1 cellular context compared by ENCODE assay signal in the genomic region with DNA sequence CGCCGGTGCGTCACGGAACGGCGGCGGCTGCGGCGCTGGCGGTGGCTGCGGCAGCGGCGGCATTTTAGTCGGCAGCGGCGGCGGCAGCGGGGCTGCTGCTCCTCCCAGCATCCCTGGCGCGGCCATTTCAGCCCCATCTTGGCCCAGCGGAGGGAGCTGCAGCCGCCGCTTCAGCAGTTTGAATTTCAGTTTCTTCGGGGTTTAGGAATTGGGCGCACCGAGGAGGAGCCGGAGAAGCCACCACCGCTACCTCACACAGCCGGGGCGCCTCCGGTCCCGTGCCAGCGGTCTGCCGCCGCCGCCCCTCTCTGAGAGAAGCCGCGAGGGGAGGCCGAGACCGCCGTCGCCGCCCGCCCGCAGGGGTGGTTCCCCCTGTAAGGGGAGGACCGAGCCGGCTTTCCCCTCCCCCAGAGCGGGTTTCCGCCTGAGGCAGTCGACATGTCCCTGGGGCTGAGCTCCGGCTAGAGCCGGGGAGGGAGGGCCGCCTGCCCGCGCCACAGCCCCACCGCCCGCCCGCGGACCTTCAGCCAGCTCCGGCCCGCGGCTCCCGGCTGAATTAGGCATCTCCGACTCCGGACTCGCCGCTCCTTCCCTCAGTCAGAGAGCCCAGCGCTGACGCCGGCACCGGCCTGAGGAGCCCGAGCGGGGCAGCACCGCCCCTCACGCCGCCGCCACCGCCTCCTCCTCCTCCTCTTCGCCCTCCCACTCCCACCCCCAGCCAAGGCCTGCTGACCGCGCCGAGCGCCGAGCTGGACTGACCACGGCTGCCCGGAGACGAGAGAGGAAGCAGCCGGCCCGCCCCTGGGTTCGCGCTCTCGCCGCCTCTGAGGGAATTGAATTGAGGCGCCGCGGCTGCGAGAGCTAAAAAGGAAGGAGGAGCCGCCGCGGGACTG.
TF ChIP-seq lines count a peak whose summit lies in the region.

A gene (plus strand): TSS at position 67 of the 893 bp plus-strand sequence. CDS start 1,053 bp downstream, outside the sequence.

TF ChIP-seq in HepG2, 621 proteins besides CTCF, POLR2A, EP300 and RAD21 (continued from another document and continues in another):
- TF ChIP-seq, protein P1, sequence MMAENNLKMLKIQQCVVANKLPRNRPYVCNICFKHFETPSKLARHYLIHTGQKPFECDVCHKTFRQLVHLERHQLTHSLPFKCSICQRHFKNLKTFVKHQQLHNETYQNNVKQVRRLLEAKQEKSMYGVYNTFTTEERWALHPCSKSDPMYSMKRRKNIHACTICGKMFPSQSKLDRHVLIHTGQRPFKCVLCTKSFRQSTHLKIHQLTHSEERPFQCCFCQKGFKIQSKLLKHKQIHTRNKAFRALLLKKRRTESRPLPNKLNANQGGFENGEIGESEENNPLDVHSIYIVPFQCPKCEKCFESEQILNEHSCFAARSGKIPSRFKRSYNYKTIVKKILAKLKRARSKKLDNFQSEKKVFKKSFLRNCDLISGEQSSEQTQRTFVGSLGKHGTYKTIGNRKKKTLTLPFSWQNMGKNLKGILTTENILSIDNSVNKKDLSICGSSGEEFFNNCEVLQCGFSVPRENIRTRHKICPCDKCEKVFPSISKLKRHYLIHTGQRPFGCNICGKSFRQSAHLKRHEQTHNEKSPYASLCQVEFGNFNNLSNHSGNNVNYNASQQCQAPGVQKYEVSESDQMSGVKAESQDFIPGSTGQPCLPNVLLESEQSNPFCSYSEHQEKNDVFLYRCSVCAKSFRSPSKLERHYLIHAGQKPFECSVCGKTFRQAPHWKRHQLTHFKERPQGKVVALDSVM (CRISPR knock-in tag; IDR thresholded peaks at IDR 0.05): no peak
- TF ChIP-seq ARNT2 (CRISPR knock-in tag; IDR thresholded peaks at IDR 0.05; ENCODE audit: low read depth) (peak; percentile 64; the same call in 1 of the 2 replicates), ZNF282 (IDR thresholded peaks at IDR 0.05; ENCODE audit: partially characterized antibody) (no peak), MIER2 (CRISPR knock-in tag; IDR thresholded peaks at IDR 0.05) (no peak), DNMT1 (CRISPR knock-in tag; IDR thresholded peaks at IDR 0.05) (peak; percentile 64; the same call in 1 of the 2 replicates), BHLHE40 (IDR thresholded peaks at IDR 0.05; ENCODE audit: low read length) (peak; percentile 15; the same call in 1 of the 2 replicates), CEBPG (CRISPR knock-in tag; IDR thresholded peaks at IDR 0.05) (0 out of 2 replicates have a peak, but pooled peaks have one; percentile 6), PCBP2 (optimal IDR thresholded peaks at IDR 0.05; ENCODE audit: low read depth, low read length, poor library complexity, severe bottlenecking) (no peak), ZBTB7A (CRISPR knock-in tag; IDR thresholded peaks at IDR 0.05) (no peak), HNRNPUL1 (IDR thresholded peaks at IDR 0.05; ENCODE audit: low read depth, low read length) (no peak), ZNF816 (CRISPR knock-in tag; IDR thresholded peaks at IDR 0.05; ENCODE audit: borderline replicate concordance) (peak; percentile 60; the same call in 1 of the 2 replicates), NR2C2 (CRISPR knock-in tag; IDR thresholded peaks at IDR 0.05; ENCODE audit: borderline replicate concordance) (peak; percentile 42), ISL2 (CRISPR knock-in tag; IDR thresholded peaks at IDR 0.05) (peak; percentile 48; the same call in 1 of the 2 replicates), RBM39 (IDR thresholded peaks at IDR 0.05; ENCODE audit: low read depth, low read length, poor library complexity, severe bottlenecking) (peak; percentile 81), YEATS2 (CRISPR knock-in tag; IDR thresholded peaks at IDR 0.05; ENCODE audit: borderline replicate concordance) (peak; percentile 78; the same call in 1 of the 2 replicates), ZIK1 (CRISPR knock-in tag; IDR thresholded peaks at IDR 0.05; ENCODE audit: borderline replicate concordance, low read depth) (peak; percentile 32; the same call in 1 of the 2 replicates), ZFX (CRISPR knock-in tag; IDR thresholded peaks at IDR 0.05; ENCODE audit: low read depth) (peak; percentile 95)
- TF ChIP-seq, protein P2, sequence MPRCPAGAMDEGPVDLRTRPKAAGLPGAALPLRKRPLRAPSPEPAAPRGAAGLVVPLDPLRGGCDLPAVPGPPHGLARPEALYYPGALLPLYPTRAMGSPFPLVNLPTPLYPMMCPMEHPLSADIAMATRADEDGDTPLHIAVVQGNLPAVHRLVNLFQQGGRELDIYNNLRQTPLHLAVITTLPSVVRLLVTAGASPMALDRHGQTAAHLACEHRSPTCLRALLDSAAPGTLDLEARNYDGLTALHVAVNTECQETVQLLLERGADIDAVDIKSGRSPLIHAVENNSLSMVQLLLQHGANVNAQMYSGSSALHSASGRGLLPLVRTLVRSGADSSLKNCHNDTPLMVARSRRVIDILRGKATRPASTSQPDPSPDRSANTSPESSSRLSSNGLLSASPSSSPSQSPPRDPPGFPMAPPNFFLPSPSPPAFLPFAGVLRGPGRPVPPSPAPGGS (CRISPR knock-in tag; IDR thresholded peaks at IDR 0.05): peak; percentile 84; the same call in 1 of the 2 replicates
- TF ChIP-seq, protein P3, sequence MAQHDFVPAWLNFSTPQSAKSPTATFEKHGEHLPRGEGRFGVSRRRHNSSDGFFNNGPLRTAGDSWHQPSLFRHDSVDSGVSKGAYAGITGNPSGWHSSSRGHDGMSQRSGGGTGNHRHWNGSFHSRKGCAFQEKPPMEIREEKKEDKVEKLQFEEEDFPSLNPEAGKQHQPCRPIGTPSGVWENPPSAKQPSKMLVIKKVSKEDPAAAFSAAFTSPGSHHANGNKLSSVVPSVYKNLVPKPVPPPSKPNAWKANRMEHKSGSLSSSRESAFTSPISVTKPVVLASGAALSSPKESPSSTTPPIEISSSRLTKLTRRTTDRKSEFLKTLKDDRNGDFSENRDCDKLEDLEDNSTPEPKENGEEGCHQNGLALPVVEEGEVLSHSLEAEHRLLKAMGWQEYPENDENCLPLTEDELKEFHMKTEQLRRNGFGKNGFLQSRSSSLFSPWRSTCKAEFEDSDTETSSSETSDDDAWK (CRISPR knock-in tag; IDR thresholded peaks at IDR 0.05): no peak
- TF ChIP-seq, protein P4, sequence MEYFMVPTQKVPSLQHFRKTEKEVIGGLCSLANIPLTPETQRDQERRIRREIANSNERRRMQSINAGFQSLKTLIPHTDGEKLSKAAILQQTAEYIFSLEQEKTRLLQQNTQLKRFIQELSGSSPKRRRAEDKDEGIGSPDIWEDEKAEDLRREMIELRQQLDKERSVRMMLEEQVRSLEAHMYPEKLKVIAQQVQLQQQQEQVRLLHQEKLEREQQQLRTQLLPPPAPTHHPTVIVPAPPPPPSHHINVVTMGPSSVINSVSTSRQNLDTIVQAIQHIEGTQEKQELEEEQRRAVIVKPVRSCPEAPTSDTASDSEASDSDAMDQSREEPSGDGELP (IDR thresholded peaks at IDR 0.05; ENCODE audit: borderline replicate concordance, low read depth): peak; percentile 4; the same call in 1 of the 2 replicates
- TF ChIP-seq, protein P5, sequence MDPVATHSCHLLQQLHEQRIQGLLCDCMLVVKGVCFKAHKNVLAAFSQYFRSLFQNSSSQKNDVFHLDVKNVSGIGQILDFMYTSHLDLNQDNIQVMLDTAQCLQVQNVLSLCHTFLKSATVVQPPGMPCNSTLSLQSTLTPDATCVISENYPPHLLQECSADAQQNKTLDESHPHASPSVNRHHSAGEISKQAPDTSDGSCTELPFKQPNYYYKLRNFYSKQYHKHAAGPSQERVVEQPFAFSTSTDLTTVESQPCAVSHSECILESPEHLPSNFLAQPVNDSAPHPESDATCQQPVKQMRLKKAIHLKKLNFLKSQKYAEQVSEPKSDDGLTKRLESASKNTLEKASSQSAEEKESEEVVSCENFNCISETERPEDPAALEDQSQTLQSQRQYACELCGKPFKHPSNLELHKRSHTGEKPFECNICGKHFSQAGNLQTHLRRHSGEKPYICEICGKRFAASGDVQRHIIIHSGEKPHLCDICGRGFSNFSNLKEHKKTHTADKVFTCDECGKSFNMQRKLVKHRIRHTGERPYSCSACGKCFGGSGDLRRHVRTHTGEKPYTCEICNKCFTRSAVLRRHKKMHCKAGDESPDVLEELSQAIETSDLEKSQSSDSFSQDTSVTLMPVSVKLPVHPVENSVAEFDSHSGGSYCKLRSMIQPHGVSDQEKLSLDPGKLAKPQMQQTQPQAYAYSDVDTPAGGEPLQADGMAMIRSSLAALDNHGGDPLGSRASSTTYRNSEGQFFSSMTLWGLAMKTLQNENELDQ (CRISPR knock-in tag; IDR thresholded peaks at IDR 0.05; ENCODE audit: borderline replicate concordance): no peak
- TF ChIP-seq, protein P6, sequence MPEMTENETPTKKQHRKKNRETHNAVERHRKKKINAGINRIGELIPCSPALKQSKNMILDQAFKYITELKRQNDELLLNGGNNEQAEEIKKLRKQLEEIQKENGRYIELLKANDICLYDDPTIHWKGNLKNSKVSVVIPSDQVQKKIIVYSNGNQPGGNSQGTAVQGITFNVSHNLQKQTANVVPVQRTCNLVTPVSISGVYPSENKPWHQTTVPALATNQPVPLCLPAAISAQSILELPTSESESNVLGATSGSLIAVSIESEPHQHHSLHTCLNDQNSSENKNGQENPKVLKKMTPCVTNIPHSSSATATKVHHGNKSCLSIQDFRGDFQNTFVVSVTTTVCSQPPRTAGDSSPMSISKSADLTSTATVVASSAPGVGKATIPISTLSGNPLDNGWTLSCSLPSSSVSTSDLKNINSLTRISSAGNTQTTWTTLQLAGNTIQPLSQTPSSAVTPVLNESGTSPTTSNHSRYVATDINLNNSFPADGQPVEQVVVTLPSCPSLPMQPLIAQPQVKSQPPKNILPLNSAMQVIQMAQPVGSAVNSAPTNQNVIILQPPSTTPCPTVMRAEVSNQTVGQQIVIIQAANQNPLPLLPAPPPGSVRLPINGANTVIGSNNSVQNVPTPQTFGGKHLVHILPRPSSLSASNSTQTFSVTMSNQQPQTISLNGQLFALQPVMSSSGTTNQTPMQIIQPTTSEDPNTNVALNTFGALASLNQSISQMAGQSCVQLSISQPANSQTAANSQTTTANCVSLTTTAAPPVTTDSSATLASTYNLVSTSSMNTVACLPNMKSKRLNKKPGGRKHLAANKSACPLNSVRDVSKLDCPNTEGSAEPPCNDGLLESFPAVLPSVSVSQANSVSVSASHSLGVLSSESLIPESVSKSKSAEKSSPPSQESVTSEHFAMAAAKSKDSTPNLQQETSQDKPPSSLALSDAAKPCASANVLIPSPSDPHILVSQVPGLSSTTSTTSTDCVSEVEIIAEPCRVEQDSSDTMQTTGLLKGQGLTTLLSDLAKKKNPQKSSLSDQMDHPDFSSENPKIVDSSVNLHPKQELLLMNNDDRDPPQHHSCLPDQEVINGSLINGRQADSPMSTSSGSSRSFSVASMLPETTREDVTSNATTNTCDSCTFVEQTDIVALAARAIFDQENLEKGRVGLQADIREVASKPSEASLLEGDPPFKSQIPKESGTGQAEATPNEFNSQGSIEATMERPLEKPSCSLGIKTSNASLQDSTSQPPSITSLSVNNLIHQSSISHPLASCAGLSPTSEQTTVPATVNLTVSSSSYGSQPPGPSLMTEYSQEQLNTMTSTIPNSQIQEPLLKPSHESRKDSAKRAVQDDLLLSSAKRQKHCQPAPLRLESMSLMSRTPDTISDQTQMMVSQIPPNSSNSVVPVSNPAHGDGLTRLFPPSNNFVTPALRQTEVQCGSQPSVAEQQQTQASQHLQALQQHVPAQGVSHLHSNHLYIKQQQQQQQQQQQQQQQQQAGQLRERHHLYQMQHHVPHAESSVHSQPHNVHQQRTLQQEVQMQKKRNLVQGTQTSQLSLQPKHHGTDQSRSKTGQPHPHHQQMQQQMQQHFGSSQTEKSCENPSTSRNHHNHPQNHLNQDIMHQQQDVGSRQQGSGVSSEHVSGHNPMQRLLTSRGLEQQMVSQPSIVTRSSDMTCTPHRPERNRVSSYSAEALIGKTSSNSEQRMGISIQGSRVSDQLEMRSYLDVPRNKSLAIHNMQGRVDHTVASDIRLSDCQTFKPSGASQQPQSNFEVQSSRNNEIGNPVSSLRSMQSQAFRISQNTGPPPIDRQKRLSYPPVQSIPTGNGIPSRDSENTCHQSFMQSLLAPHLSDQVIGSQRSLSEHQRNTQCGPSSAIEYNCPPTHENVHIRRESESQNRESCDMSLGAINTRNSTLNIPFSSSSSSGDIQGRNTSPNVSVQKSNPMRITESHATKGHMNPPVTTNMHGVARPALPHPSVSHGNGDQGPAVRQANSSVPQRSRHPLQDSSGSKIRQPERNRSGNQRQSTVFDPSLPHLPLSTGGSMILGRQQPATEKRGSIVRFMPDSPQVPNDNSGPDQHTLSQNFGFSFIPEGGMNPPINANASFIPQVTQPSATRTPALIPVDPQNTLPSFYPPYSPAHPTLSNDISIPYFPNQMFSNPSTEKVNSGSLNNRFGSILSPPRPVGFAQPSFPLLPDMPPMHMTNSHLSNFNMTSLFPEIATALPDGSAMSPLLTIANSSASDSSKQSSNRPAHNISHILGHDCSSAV (CRISPR knock-in tag; IDR thresholded peaks at IDR 0.05; ENCODE audit: borderline replicate concordance): no peak
- TF ChIP-seq, protein P7, sequence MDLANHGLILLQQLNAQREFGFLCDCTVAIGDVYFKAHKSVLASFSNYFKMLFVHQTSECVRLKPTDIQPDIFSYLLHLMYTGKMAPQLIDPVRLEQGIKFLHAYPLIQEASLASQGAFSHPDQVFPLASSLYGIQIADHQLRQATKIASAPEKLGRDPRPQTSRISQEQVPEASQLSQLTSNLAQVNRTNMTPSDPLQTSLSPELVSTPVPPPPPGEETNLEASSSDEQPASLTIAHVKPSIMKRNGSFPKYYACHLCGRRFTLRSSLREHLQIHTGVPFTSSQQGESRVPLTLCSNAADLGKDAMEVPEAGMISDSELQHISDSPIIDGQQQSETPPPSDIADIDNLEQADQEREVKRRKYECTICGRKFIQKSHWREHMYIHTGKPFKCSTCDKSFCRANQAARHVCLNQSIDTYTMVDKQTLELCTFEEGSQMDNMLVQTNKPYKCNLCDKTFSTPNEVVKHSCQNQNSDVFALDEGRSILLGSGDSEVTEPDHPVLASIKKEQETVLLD (CRISPR knock-in tag; IDR thresholded peaks at IDR 0.05; ENCODE audit: low read depth): peak; percentile 96
- TF ChIP-seq, protein P8, sequence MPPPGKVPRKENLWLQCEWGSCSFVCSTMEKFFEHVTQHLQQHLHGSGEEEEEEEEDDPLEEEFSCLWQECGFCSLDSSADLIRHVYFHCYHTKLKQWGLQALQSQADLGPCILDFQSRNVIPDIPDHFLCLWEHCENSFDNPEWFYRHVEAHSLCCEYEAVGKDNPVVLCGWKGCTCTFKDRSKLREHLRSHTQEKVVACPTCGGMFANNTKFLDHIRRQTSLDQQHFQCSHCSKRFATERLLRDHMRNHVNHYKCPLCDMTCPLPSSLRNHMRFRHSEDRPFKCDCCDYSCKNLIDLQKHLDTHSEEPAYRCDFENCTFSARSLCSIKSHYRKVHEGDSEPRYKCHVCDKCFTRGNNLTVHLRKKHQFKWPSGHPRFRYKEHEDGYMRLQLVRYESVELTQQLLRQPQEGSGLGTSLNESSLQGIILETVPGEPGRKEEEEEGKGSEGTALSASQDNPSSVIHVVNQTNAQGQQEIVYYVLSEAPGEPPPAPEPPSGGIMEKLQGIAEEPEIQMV (CRISPR knock-in tag; IDR thresholded peaks at IDR 0.05; ENCODE audit: low read depth): no peak
